7 cellular contexts compared by ENCODE assay signal in genomic region chr17:68101992-68102758, GRCh38.
DNase-seq lines count a peak whose midpoint lies in the region; ATAC-seq and TF ChIP-seq lines count a peak whose summit lies in the region.

No MANE protein-coding gene starts in this region.

- H3K27me3 ChIP-seq in PC-9 (ENCODE audit: insufficient read depth, low read depth) (no peaks in the 10 kb centered on the region), kidney epithelial cell (ENCODE audit: control insufficient read depth, insufficient read depth, low read length) (no peaks in the 10 kb centered on the region)

- H2AFZ ChIP-seq in PC-9, result peak overlapping the region; percentile 91

- peaks cover 44% of the 10 kb centered on the region for H3K4me1 Mint-ChIP-seq in brain

- ATAC-seq in GM19035 (IDR thresholded peaks at IDR 0.05; ENCODE audit: unreplicated experiment), result peak; percentile 16

- peaks cover 8% of the 10 kb centered on the region for H3K27me3 Mint-ChIP-seq in brain

- peaks cover 27% of the 10 kb centered on the region for H3K79me2 ChIP-seq in PC-9 (ENCODE audit: low read depth)

- TF ChIP-seq CTCF in PC-9 (conservative IDR thresholded peaks at IDR 0.05), result no peak
- no peak for TF ChIP-seq CTCF in brain (conservative IDR thresholded peaks at IDR 0.05)
- no peak for TF ChIP-seq CTCF in kidney epithelial cell (IDR thresholded peaks at IDR 0.05; ENCODE audit: insufficient read depth, low read length, poor library complexity, severe bottlenecking)

- H3K36me3 ChIP-seq in PC-9 (ENCODE audit: low read depth) (no peaks in the 10 kb centered on the region), kidney epithelial cell (ENCODE audit: control insufficient read depth, insufficient read depth, low read length) (no peaks in the 10 kb centered on the region)

- no peak overlapping the region for H3K27ac ChIP-seq in PC-9

- BruUV-seq in PC-9 (replicated peaks; lab: Mats Ljungman, UMichigan), result no TSS peak

- H3K27ac Mint-ChIP-seq in brain, result peak overlapping the region; percentile 93 to 97 (median 95)

- H3K9me2 ChIP-seq in PC-9 (ENCODE audit: insufficient read depth), result no peaks in the 10 kb centered on the region

- H3K4me3 ChIP-seq in PC-9 (peak overlapping the region; percentile 91), kidney epithelial cell (ENCODE audit: low read depth, low read length) (peak overlapping the region; percentile 88)

- peak overlapping the region; percentile 90 for H3K4me2 ChIP-seq in PC-9

- peaks cover 20% of the 10 kb centered on the region for H3K36me3 Mint-ChIP-seq in brain

- intact Hi-C loops in PC-9 (cut with micrococcal nuclease; ENCODE audit: unreplicated experiment), result loop anchor here (1.0 to 10.0 kb wide), 3 partner anchors 109 to 363 kb away; no protein-coding TSS in a partner anchor

- DNase-seq in PC-9, result peak in 1 of 2 experiments; percentile 13
- no peak for DNase-seq in kidney epithelial cell (ENCODE audit: low read depth)
- DNase-seq in stimulated activated CD8-positive, alpha-beta memory T cell treated with anti-CD3 and anti-CD28 coated beads, Interleukin-4, amount 100 ng/mL, for 24 hours (ENCODE audit: low read depth), result peak; percentile 19
- no peak for DNase-seq in A172 (ENCODE audit: low spot score)
- no peak for DNase-seq in NOMO-1 (lab: John Stamatoyannopoulos, UW; ENCODE audit: unreplicated experiment in 2 of 2)

- CTCF ChIA-PET in PC-9 (lab: Charles Lee), result no interaction called here

- peaks cover 15% of the 10 kb centered on the region for H3K4me1 ChIP-seq in PC-9 (replicated peaks; ENCODE audit: insufficient read depth)

- no peaks in the 10 kb centered on the region for H3K9me3 ChIP-seq in PC-9 (ENCODE audit: insufficient read depth, low read depth)

- H4K20me1 ChIP-seq in PC-9 (ENCODE audit: insufficient read depth), result no peaks in the 10 kb centered on the region

- peaks cover 0 to 4% (median 0%) of the 10 kb centered on the region in 5 experiments for H3K9me3 Mint-ChIP-seq in brain

- POLR2A ChIA-PET in PC-9 (lab: Charles Lee; ENCODE audit: unreplicated experiment), result interaction anchor here (0.6 kb wide), 1 partner anchor 145 kb away, joined by 3 read pairs; no protein-coding TSS in a partner anchor

- peak overlapping the region; percentile 94 to 98 (median 98) for H3K4me3 Mint-ChIP-seq in brain

- H3F3A ChIP-seq in PC-9 (ENCODE audit: insufficient read depth, low read depth), result peaks cover 8% of the 10 kb centered on the region; the same call in 1 of the 2 replicates
